Comparison of ENCODE assay signal across 1 cellular context in the genomic region with DNA sequence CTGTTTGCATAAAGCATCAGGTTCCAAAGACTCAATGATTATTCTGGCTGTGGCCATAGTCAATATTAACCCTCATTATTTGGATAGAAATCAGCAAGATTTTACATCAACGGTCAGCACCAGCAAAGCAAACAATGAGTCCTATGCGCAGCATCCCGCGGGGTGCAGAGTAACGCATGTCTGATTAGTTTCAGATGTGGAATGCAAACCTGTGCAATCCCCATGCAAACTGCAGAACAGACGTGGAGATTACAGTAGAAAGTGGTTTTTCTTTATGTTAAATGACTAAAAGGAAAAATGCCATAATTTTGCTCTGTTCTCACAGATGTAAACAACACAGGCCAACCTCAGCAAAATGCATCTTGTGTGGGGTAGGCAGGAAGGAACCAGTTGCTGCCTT.
TF ChIP-seq lines count a peak whose summit lies in the region.

No MANE protein-coding gene starts in this region.

TF ChIP-seq in HepG2, 621 proteins besides CTCF, POLR2A, EP300 and RAD21:
- TF ChIP-seq KDM3A (CRISPR knock-in tag; IDR thresholded peaks at IDR 0.05; ENCODE audit: low read depth) (no peak), PHF8 (CRISPR knock-in tag; IDR thresholded peaks at IDR 0.05) (no peak), SRF (IDR thresholded peaks at IDR 0.05; ENCODE audit: low read depth, low read length) (no peak), ZNF788 (CRISPR knock-in tag; IDR thresholded peaks at IDR 0.05; ENCODE audit: borderline replicate concordance) (no peak), TARDBP (CRISPR knock-in tag; IDR thresholded peaks at IDR 0.05) (no peak), PCBP2 (optimal IDR thresholded peaks at IDR 0.05; ENCODE audit: low read depth, low read length, poor library complexity, severe bottlenecking) (no peak), SP4 (CRISPR knock-in tag; IDR thresholded peaks at IDR 0.05) (no peak), ZNF781 (CRISPR knock-in tag; IDR thresholded peaks at IDR 0.05; ENCODE audit: borderline replicate concordance, not compliant biosample characterization) (no peak), ZNF3 (CRISPR knock-in tag; IDR thresholded peaks at IDR 0.05) (no peak), ZNF160 (CRISPR knock-in tag; IDR thresholded peaks at IDR 0.05) (no peak), ZNF34 (CRISPR knock-in tag; IDR thresholded peaks at IDR 0.05; ENCODE audit: borderline replicate concordance) (no peak), ZNF354B (CRISPR knock-in tag; IDR thresholded peaks at IDR 0.05) (no peak), ZNF251 (CRISPR knock-in tag; IDR thresholded peaks at IDR 0.05) (no peak), TOPORS (CRISPR knock-in tag; IDR thresholded peaks at IDR 0.05) (no peak)
- TF ChIP-seq, protein P1, sequence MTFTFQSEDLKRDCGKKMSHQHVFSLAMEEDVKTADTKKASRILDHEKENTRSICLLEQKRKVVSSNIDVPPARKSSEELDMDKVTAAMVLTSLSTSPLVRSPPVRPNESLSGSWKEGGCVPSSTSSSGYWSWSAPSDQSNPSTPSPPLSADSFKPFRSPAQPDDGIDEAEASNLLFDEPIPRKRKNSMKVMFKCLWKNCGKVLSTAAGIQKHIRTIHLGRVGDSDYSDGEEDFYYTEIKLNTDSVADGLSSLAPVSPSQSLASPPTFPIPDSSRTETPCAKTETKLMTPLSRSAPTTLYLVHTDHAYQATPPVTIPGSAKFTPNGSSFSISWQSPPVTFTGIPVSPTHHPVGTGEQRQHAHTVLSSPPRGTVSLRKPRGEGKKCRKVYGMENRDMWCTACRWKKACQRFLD (CRISPR knock-in tag; IDR thresholded peaks at IDR 0.05; ENCODE audit: borderline replicate concordance) = no peak
- TF ChIP-seq, protein P2, sequence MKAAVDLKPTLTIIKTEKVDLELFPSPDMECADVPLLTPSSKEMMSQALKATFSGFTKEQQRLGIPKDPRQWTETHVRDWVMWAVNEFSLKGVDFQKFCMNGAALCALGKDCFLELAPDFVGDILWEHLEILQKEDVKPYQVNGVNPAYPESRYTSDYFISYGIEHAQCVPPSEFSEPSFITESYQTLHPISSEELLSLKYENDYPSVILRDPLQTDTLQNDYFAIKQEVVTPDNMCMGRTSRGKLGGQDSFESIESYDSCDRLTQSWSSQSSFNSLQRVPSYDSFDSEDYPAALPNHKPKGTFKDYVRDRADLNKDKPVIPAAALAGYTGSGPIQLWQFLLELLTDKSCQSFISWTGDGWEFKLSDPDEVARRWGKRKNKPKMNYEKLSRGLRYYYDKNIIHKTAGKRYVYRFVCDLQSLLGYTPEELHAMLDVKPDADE (CRISPR knock-in tag; IDR thresholded peaks at IDR 0.05) = no peak
- TF ChIP-seq, protein P3, sequence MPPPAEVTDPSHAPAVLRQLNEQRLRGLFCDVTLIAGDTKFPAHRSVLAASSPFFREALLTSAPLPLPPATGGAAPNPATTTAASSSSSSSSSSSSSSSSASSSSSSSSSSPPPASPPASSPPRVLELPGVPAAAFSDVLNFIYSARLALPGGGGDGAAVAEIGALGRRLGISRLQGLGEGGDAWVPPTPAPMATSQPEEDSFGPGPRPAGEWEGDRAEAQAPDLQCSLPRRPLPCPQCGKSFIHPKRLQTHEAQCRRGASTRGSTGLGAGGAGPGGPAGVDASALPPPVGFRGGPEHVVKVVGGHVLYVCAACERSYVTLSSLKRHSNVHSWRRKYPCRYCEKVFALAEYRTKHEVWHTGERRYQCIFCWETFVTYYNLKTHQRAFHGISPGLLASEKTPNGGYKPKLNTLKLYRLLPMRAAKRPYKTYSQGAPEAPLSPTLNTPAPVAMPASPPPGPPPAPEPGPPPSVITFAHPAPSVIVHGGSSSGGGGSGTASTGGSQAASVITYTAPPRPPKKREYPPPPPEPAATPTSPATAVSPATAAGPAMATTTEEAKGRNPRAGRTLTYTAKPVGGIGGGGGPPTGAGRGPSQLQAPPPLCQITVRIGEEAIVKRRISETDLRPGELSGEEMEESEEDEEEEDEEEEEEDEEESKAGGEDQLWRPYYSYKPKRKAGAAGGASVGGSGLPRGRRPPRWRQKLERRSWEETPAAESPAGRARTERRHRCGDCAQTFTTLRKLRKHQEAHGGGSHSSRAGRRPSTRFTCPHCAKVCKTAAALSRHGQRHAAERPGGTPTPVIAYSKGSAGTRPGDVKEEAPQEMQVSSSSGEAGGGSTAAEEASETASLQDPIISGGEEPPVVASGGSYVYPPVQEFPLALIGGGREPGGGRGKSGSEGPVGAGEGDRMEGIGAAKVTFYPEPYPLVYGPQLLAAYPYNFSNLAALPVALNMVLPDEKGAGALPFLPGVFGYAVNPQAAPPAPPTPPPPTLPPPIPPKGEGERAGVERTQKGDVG (CRISPR knock-in tag; IDR thresholded peaks at IDR 0.05; ENCODE audit: borderline replicate concordance) = no peak
